ENCODE assay signal across 8 cellular contexts in the genomic region with DNA sequence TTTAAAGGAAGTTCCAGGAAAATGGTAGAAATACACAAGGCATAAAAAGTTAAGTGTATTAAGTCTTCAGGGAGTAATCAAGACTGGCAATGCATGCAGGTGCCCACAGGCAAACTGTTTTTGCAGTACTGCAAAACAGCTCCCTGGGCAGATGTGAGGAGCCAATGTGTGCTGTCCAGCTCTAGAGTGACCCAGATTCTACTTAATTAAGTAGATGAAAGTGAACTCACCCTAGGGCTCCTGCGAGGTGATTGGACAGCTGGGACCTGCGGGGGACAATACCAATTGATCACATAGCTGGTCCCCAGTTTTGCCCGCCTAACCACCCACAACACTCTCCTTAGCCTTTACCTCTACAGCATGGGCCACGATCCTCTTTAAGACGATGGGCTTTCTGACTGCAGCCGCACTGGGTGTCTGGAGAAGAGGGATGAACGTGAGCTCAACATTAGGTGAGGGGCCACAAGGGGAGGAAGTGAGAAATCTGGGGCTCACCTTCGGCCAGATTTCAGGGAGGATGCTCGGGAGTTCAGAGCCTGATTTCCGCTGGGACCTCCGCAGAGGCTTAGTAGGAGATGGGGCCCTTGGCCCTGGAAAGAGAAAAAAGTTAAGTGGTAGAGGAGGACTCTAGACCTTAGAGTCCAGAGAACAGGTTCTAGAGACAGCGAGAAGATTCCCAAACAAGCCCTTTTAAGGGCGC. TPM values are rescaled to one million over a fixed set of nuclear protein-coding genes. Genes with fewer than 3 reads are reported as not detected.
DNase-seq lines count a peak whose midpoint lies in the region; ATAC-seq, FAIRE-seq and TF ChIP-seq lines count a peak whose summit lies in the region.

No MANE protein-coding gene starts in this region.

- no peak for TF ChIP-seq POLR2A in GM12878 (IDR thresholded peaks at IDR 0.05; ENCODE audit: low read depth, low read length)

- no peak for TF ChIP-seq RAD21 in GM12878 (IDR thresholded peaks at IDR 0.05; ENCODE audit: insufficient read depth, low read depth, low read length)

- peak overlapping the region; percentile 77 for H3K4me2 ChIP-seq in GM12878 (ENCODE audit: control insufficient read depth, insufficient read depth)

- H3K9me3 ChIP-seq in GM12878 (replicated peaks; ENCODE audit: control insufficient read depth, insufficient read depth, low read length), result no peaks in the 10 kb centered on the region
- no peaks in the 10 kb centered on the region for H3K9me3 ChIP-seq in mucosa of descending colon

- H3K4me3 ChIP-seq in GM12878 (peak overlapping the region; percentile 86), mucosa of descending colon (peak overlapping the region; percentile 54)

- peak overlapping the region; percentile 87 for H3K9ac ChIP-seq in GM12878 (ENCODE audit: control insufficient read depth, insufficient read depth, low read length)

- FAIRE-seq in GM12878 (lab: Jason Lieb, UNC), result no peak

- no peaks in the 10 kb centered on the region for H4K20me1 ChIP-seq in GM12878 (ENCODE audit: control insufficient read depth, insufficient read depth)

- intact Hi-C loops in GM12878 (cut with micrococcal nuclease; ENCODE audit: unreplicated experiment), result no loop called here
- intact Hi-C loops in mucosa of descending colon (cut with DNase I, micrococcal nuclease), result no loop called here
- intact Hi-C loops in left colon (cut with DNase I, micrococcal nuclease), result no loop called here

- H3K27ac ChIP-seq in GM12878 (ENCODE audit: control insufficient read depth, insufficient read depth), result peak overlapping the region; percentile 84

- 0% methylated on average over 13 of the region's 13 CpGs for WGBS in GM12878 (ENCODE audit: insufficient coverage, insufficient replicate concordance, low lambda C conversion rate, missing lambda C conversion rate)

- H3K4me1 ChIP-seq in GM12878 (ENCODE audit: control insufficient read depth, insufficient read depth, low read length), result peaks cover 32% of the 10 kb centered on the region
- H3K4me1 ChIP-seq in mucosa of descending colon (ENCODE audit: low read depth), result peaks cover 18% of the 10 kb centered on the region

- TF ChIP-seq CTCF in GM12878 (IDR thresholded peaks at IDR 0.05 in 2 of 3, conservative IDR thresholded peaks at IDR 0.05 in 1 of 3; ENCODE audit: control insufficient read depth in 2 of 3, extremely low read depth in 1 of 3, insufficient read depth in 1 of 3, low read depth in 3 of 3, low read length in 3 of 3), result no peak
- TF ChIP-seq CTCF in mucosa of descending colon (IDR thresholded peaks at IDR 0.05), result no peak

- CTCF ChIA-PET in GM12878 (lab: Yijun Ruan, JAX), result interaction anchor here (0.6 to 2.1 kb wide), 8 partner anchors 15 to 237 kb away, joined by 3 to 11 read pairs (median 4); a partner anchor contains a TSS

- in situ Hi-C loops in GM12878 (cut with MboI), result no loop called here

- SMC1A ChIA-PET in GM12878 (lab: Charles Lee; ENCODE audit: uncharacterized antibody, unreplicated experiment), result interaction anchor here (0.7 to 1.3 kb wide), 4 partner anchors 12 to 43 kb away, joined by 3 to 4 read pairs (median 4); a partner anchor contains a TSS

- RAD21 ChIA-PET in GM12878 (lab: Charles Lee; ENCODE audit: unreplicated experiment), result interaction anchor here (0.7 to 1.8 kb wide), 3 partner anchors 11 to 235 kb away, joined by 3 to 6 read pairs (median 3); a partner anchor contains a TSS

- H3K36me3 ChIP-seq in GM12878 (ENCODE audit: control insufficient read depth in 2 of 2, insufficient read depth in 2 of 2, low read length in 1 of 2), result peaks cover 10 to 11% of the 10 kb centered on the region in 2 experiments
- H3K36me3 ChIP-seq in mucosa of descending colon (ENCODE audit: low read depth), result peaks cover 11% of the 10 kb centered on the region

- H3K79me2 ChIP-seq in GM12878 (ENCODE audit: control insufficient read depth, insufficient read depth, low read length), result peaks cover 58% of the 10 kb centered on the region

- POLR2A ChIA-PET in GM12878 (lab: Charles Lee), result interaction anchor here (0.6 to 1.5 kb wide), 12 partner anchors 12 to 235 kb away, joined by 3 to 5 read pairs (median 4); a partner anchor contains a TSS

- no TSS peak for BruUV-seq in GM12878 (replicated peaks; lab: Mats Ljungman, UMichigan)

- no peaks in the 10 kb centered on the region for H3K27me3 ChIP-seq in GM12878 (replicated peaks in 1 of 2; ENCODE audit: control insufficient read depth in 2 of 2, insufficient read depth in 2 of 2, low read length in 1 of 2)

- no peak for TF ChIP-seq EP300 in GM12878 (IDR thresholded peaks at IDR 0.05; ENCODE audit: borderline replicate concordance in 1 of 2, control insufficient read depth in 1 of 2, low read depth in 2 of 2, low read length in 2 of 2)

- peak overlapping the region; percentile 77 for H2AFZ ChIP-seq in GM12878 (ENCODE audit: control insufficient read depth, low read depth, low read length)

- ATAC-seq in HG03354 (IDR thresholded peaks at IDR 0.05; ENCODE audit: poor library complexity, severe bottlenecking, unreplicated experiment), result peak; percentile 10
- ATAC-seq in GM12878, result peak; percentile 5
- ATAC-seq in mucosa of descending colon, result no peak
- ATAC-seq in left colon, result no peak

- DNase-seq in NCI-H146 (lab: John Stamatoyannopoulos, UW) (peak; percentile 8), NCI-H146 treated with DMSO at 0.1 percent for 48 hours (lab: John Stamatoyannopoulos, UW; ENCODE audit: unreplicated experiment) (no peak), GM12878 (ENCODE audit: low read depth, low spot score) (no peak), mucosa of descending colon (no peak), AML-193 (lab: John Stamatoyannopoulos, UW) (no peak), left colon (no peak), iPS-NIHi7 (ENCODE audit: extremely low spot score) (no peak)

RNA-seq across cellular contexts. Expression of a gene that starts 0.6 kb away (rescaled TPM):
- total RNA-seq in GM12878 (2013; cell fraction: nucleolus; rRNA removed), result 14.2 and 15.0 TPM in 2 replicates
- total RNA-seq in GM12878 (2014; rRNA removed) (54.8 and 58.4 TPM in 2 replicates), GM12878 (2014; rRNA removed; fragmentation: Illumina TruSeq; extraction: Trizol) (46.1 and 47.9 TPM in 2 replicates), GM12878 (2021) (78.1 and 81.4 TPM in 2 replicates), mucosa of descending colon (10 to 100 TPM in 1 of 3 donors, 1 to 10 TPM in 2; 2.9 to 14.6 (median 4.8) TPM), left colon (1 to 10 TPM; 3.0 to 7.3 TPM)
- polyA plus RNA-seq in GM12878 (2011; ENCODE audit: low read depth), result 25.0 TPM
- polyA plus RNA-seq in GM12878 (2011; rRNA removed) (32.4 and 44.0 TPM in 2 replicates), GM12878 (2014; fragmentation: Illumina TruSeq; extraction: Trizol) (44.7 and 71.4 TPM in 2 replicates), GM12878 (2014; fragmentation: Nextera tagmentation; extraction: Ambion mirVana) (10 to 100 TPM; 21.2 to 34.3 TPM), GM12878 (2014; rRNA removed) (77.6 and 80.6 TPM in 2 replicates), GM12878 (2016; fragmentation: Nextera tagmentation; extraction: Ambion mirVana) (100 to 1,000 TPM; 105 to 107 TPM)
- polyA plus RNA-seq in GM12878 (2011; cell fraction: cytosol; rRNA removed), result 57.8 and 59.5 TPM in 2 replicates
- polyA plus RNA-seq in GM12878 (2011; cell fraction: nucleus; rRNA removed), result 41.6 and 51.2 TPM in 2 replicates
- polyA plus RNA-seq in GM12878 (2012), result 38.6 and 41.4 TPM in 2 replicates
- 23.2 and 37.9 TPM in 2 replicates for polyA minus RNA-seq in GM12878 (2011; rRNA and poly(A)+ RNA removed)
- polyA minus RNA-seq in GM12878 (2011; cell fraction: cytosol; rRNA and poly(A)+ RNA removed), result 17.2 and 25.3 TPM in 2 replicates
- polyA minus RNA-seq in GM12878 (2011; cell fraction: nucleus; rRNA and poly(A)+ RNA removed), result 15.6 and 19.2 TPM in 2 replicates

RNA-seq across cellular contexts. Expression of a gene that starts 0.7 kb away (rescaled TPM):
- total RNA-seq in GM12878 (2013; cell fraction: nucleolus; rRNA removed), result 48.0 and 48.2 TPM in 2 replicates
- total RNA-seq in GM12878 (2014; rRNA removed), result 31.7 and 37.2 TPM in 2 replicates
- 11.0 and 13.8 TPM in 2 replicates for total RNA-seq in GM12878 (2014; rRNA removed; fragmentation: Illumina TruSeq; extraction: Trizol)
- total RNA-seq in GM12878 (2021), result 29.0 and 31.3 TPM in 2 replicates
- 19.0 TPM for polyA plus RNA-seq in GM12878 (2011; ENCODE audit: low read depth)
- polyA plus RNA-seq in GM12878 (2011; rRNA removed), result 13.0 and 24.7 TPM in 2 replicates
- 31.1 and 31.3 TPM in 2 replicates for polyA plus RNA-seq in GM12878 (2011; cell fraction: cytosol; rRNA removed)
- 66.5 and 81.1 TPM in 2 replicates for polyA plus RNA-seq in GM12878 (2011; cell fraction: nucleus; rRNA removed)
- polyA plus RNA-seq in GM12878 (2012), result 32.6 and 52.6 TPM in 2 replicates
- polyA plus RNA-seq in GM12878 (2014; fragmentation: Illumina TruSeq; extraction: Trizol), result 9.7 and 20.5 TPM in 2 replicates
- polyA plus RNA-seq in GM12878 (2014; fragmentation: Nextera tagmentation; extraction: Ambion mirVana), result 1 to 10 TPM; 2.2 to 5.6 TPM
- 29.3 and 38.0 TPM in 2 replicates for polyA plus RNA-seq in GM12878 (2014; rRNA removed)
- polyA plus RNA-seq in GM12878 (2016; fragmentation: Nextera tagmentation; extraction: Ambion mirVana), result 10 to 100 TPM; 36.6 to 37.8 TPM
- 24.6 and 30.6 TPM in 2 replicates for polyA minus RNA-seq in GM12878 (2011; rRNA and poly(A)+ RNA removed)
- polyA minus RNA-seq in GM12878 (2011; cell fraction: cytosol; rRNA and poly(A)+ RNA removed), result 14.3 and 16.2 TPM in 2 replicates
- polyA minus RNA-seq in GM12878 (2011; cell fraction: nucleus; rRNA and poly(A)+ RNA removed), result 36.6 and 64.6 TPM in 2 replicates
- 10 to 100 TPM; 36.3 to 50.6 (median 42.6) TPM for total RNA-seq in mucosa of descending colon
- total RNA-seq in left colon, result 10 to 100 TPM; 45.3 to 45.6 TPM

RNA-seq across cellular contexts. Expression of a gene that starts 12.7 kb away (rescaled TPM):
- 185 and 198 TPM in 2 replicates for total RNA-seq in GM12878 (2013; cell fraction: nucleolus; rRNA removed)
- total RNA-seq in GM12878 (2014; rRNA removed), result 213 and 279 TPM in 2 replicates
- total RNA-seq in GM12878 (2014; rRNA removed; fragmentation: Illumina TruSeq; extraction: Trizol), result 55.8 and 61.6 TPM in 2 replicates
- 130 and 140 TPM in 2 replicates for total RNA-seq in GM12878 (2021)
- polyA plus RNA-seq in GM12878 (2011; ENCODE audit: low read depth), result 45.9 TPM
- 37.6 and 91.8 TPM in 2 replicates for polyA plus RNA-seq in GM12878 (2011; rRNA removed)
- polyA plus RNA-seq in GM12878 (2011; cell fraction: cytosol; rRNA removed), result 91.7 and 147 TPM in 2 replicates
- 175 and 180 TPM in 2 replicates for polyA plus RNA-seq in GM12878 (2011; cell fraction: nucleus; rRNA removed)
- polyA plus RNA-seq in GM12878 (2012), result 112 and 203 TPM in 2 replicates
- 8.9 and 25.1 TPM in 2 replicates for polyA plus RNA-seq in GM12878 (2014; fragmentation: Illumina TruSeq; extraction: Trizol)
- 1 to 10 TPM; 1.5 to 8.6 TPM for polyA plus RNA-seq in GM12878 (2014; fragmentation: Nextera tagmentation; extraction: Ambion mirVana)
- 123 and 185 TPM in 2 replicates for polyA plus RNA-seq in GM12878 (2014; rRNA removed)
- 10 to 100 TPM; 41.9 to 50.7 TPM for polyA plus RNA-seq in GM12878 (2016; fragmentation: Nextera tagmentation; extraction: Ambion mirVana)
- 120 and 190 TPM in 2 replicates for polyA minus RNA-seq in GM12878 (2011; rRNA and poly(A)+ RNA removed)
- 85.1 and 134 TPM in 2 replicates for polyA minus RNA-seq in GM12878 (2011; cell fraction: cytosol; rRNA and poly(A)+ RNA removed)
- 44.9 and 77.3 TPM in 2 replicates for polyA minus RNA-seq in GM12878 (2011; cell fraction: nucleus; rRNA and poly(A)+ RNA removed)
- 100 to 1,000 TPM; 149 to 200 (median 156) TPM for total RNA-seq in mucosa of descending colon
- 100 to 1,000 TPM; 174 to 186 TPM for total RNA-seq in left colon

RNA-seq across cellular contexts. Expression of a gene that starts 24.9 kb away (rescaled TPM):
- total RNA-seq in GM12878 (2013; cell fraction: nucleolus; rRNA removed), result 0.95 and 1.0 TPM in 2 replicates
- total RNA-seq in GM12878 (2014; rRNA removed), result 4.7 TPM in 2 replicates
- 2.7 and 4.2 TPM in 2 replicates for total RNA-seq in GM12878 (2014; rRNA removed; fragmentation: Illumina TruSeq; extraction: Trizol)
- total RNA-seq in GM12878 (2021), result 3.3 and 4.0 TPM in 2 replicates
- polyA plus RNA-seq in GM12878 (2011; ENCODE audit: low read depth), result 6.5 TPM
- 0.24 and 0.77 TPM in 2 replicates for polyA plus RNA-seq in GM12878 (2011; rRNA removed)
- 0.25 and 0.70 TPM in 2 replicates for polyA plus RNA-seq in GM12878 (2011; cell fraction: cytosol; rRNA removed)
- polyA plus RNA-seq in GM12878 (2011; cell fraction: nucleus; rRNA removed), result 1.5 and 2.4 TPM in 2 replicates
- 11.2 and 13.3 TPM in 2 replicates for polyA plus RNA-seq in GM12878 (2012)
- 0.27 and 1.6 TPM in 2 replicates for polyA plus RNA-seq in GM12878 (2014; fragmentation: Illumina TruSeq; extraction: Trizol)
- polyA plus RNA-seq in GM12878 (2014; fragmentation: Nextera tagmentation; extraction: Ambion mirVana), result 1 to 10 TPM; 1.3 TPM
- 5.5 and 7.1 TPM in 2 replicates for polyA plus RNA-seq in GM12878 (2014; rRNA removed)
- polyA plus RNA-seq in GM12878 (2016; fragmentation: Nextera tagmentation; extraction: Ambion mirVana), result 1 to 10 TPM; 1.1 to 1.4 TPM
- 0.15 TPM in 1 of 2 replicates, not detected in the other for polyA minus RNA-seq in GM12878 (2011; rRNA and poly(A)+ RNA removed)
- polyA minus RNA-seq in GM12878 (2011; cell fraction: cytosol; rRNA and poly(A)+ RNA removed), result not detected in 2 replicates
- not detected in 2 replicates for polyA minus RNA-seq in GM12878 (2011; cell fraction: nucleus; rRNA and poly(A)+ RNA removed)
- total RNA-seq in mucosa of descending colon, result 10 to 100 TPM in 2 of 3 donors, 1 to 10 TPM in 1; 6.9 to 57.7 (median 32.6) TPM
- 10 to 100 TPM in 1 of 2 donors, 1 to 10 TPM in 1; 7.8 to 34.1 TPM for total RNA-seq in left colon

RNA-seq across cellular contexts. Expression of a gene that starts 28.4 kb away (rescaled TPM):
- total RNA-seq in GM12878 (2013; cell fraction: nucleolus; rRNA removed), result 19.4 and 25.9 TPM in 2 replicates
- total RNA-seq in GM12878 (2014; rRNA removed) (29.6 and 32.8 TPM in 2 replicates), GM12878 (2014; rRNA removed; fragmentation: Illumina TruSeq; extraction: Trizol) (9.2 and 9.3 TPM in 2 replicates), GM12878 (2021) (30.2 and 31.2 TPM in 2 replicates), mucosa of descending colon (10 to 100 TPM; 13.1 to 25.7 (median 23.6) TPM), left colon (10 to 100 TPM; 24.6 to 36.0 TPM)
- 11.5 TPM for polyA plus RNA-seq in GM12878 (2011; ENCODE audit: low read depth)
- polyA plus RNA-seq in GM12878 (2011; rRNA removed) (4.8 and 11.0 TPM in 2 replicates), GM12878 (2014; fragmentation: Illumina TruSeq; extraction: Trizol) (4.3 and 11.3 TPM in 2 replicates), GM12878 (2014; fragmentation: Nextera tagmentation; extraction: Ambion mirVana) (1 to 10 TPM in 1 of 2 experiments, under 1 TPM in 1; 0.52 to 2.9 TPM), GM12878 (2014; rRNA removed) (37.9 and 38.2 TPM in 2 replicates), GM12878 (2016; fragmentation: Nextera tagmentation; extraction: Ambion mirVana) (10 to 100 TPM; 47.4 to 57.7 TPM)
- 15.4 and 15.7 TPM in 2 replicates for polyA plus RNA-seq in GM12878 (2011; cell fraction: cytosol; rRNA removed)
- 57.8 and 60.5 TPM in 2 replicates for polyA plus RNA-seq in GM12878 (2011; cell fraction: nucleus; rRNA removed)
- 19.4 and 19.7 TPM in 2 replicates for polyA plus RNA-seq in GM12878 (2012)
- polyA minus RNA-seq in GM12878 (2011; rRNA and poly(A)+ RNA removed), result 13.7 and 19.6 TPM in 2 replicates
- polyA minus RNA-seq in GM12878 (2011; cell fraction: cytosol; rRNA and poly(A)+ RNA removed), result 4.4 and 7.5 TPM in 2 replicates
- polyA minus RNA-seq in GM12878 (2011; cell fraction: nucleus; rRNA and poly(A)+ RNA removed), result 14.4 and 22.4 TPM in 2 replicates

Comparison
In these comparisons a context has a peak if more than half of its experiments do, and no peak if none do; other contexts are left out.
1. ATAC-seq: peak in HG03354 (single experiment) and GM12878 (single experiment); none in mucosa of descending colon (single experiment) and left colon (single experiment).